1 cellular context compared by ENCODE assay signal in the genomic region with DNA sequence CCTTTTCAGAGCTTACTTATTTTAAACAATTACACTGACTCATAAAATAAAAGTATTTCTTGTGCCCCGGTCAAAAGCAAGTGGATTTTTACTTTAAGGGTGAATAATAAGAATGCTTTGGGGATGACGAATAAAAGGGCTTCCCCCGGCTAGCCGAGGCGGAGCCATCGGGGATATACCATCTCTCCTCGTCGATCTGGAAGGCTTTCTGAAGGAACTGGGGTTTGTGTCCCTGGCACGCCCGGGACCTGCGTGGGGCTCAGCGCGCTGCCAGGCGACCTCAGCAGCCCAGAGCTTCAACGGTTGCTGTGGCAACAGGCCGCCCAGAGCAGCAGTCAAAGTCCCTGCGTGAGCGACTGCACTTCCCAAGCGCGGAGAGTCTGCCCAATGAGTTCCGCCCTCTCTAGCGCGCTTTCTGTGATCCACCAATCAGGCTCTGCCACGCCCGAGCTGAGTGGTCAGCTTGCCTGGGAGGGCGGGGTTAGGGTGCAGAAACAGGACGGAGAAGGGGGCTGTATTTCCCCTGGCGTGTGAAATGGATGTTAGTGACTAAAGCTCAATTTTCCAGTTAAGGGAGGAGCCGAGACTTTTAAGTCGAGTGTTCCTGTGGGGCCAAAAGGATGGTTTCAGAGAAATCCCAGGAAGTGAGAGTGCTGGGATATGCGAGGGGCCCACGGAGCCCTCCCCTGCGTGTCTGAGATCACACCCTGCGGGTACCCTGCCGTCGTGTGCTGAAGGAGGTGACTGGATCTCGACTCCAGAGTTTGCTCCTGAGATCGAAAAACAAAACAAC.
TF ChIP-seq lines count a peak whose summit lies in the region.

No MANE protein-coding gene starts in this region.

TF ChIP-seq in GM12878, 131 proteins besides CTCF, POLR2A, EP300 and RAD21 (continued from another document):
- TF ChIP-seq, protein P1, sequence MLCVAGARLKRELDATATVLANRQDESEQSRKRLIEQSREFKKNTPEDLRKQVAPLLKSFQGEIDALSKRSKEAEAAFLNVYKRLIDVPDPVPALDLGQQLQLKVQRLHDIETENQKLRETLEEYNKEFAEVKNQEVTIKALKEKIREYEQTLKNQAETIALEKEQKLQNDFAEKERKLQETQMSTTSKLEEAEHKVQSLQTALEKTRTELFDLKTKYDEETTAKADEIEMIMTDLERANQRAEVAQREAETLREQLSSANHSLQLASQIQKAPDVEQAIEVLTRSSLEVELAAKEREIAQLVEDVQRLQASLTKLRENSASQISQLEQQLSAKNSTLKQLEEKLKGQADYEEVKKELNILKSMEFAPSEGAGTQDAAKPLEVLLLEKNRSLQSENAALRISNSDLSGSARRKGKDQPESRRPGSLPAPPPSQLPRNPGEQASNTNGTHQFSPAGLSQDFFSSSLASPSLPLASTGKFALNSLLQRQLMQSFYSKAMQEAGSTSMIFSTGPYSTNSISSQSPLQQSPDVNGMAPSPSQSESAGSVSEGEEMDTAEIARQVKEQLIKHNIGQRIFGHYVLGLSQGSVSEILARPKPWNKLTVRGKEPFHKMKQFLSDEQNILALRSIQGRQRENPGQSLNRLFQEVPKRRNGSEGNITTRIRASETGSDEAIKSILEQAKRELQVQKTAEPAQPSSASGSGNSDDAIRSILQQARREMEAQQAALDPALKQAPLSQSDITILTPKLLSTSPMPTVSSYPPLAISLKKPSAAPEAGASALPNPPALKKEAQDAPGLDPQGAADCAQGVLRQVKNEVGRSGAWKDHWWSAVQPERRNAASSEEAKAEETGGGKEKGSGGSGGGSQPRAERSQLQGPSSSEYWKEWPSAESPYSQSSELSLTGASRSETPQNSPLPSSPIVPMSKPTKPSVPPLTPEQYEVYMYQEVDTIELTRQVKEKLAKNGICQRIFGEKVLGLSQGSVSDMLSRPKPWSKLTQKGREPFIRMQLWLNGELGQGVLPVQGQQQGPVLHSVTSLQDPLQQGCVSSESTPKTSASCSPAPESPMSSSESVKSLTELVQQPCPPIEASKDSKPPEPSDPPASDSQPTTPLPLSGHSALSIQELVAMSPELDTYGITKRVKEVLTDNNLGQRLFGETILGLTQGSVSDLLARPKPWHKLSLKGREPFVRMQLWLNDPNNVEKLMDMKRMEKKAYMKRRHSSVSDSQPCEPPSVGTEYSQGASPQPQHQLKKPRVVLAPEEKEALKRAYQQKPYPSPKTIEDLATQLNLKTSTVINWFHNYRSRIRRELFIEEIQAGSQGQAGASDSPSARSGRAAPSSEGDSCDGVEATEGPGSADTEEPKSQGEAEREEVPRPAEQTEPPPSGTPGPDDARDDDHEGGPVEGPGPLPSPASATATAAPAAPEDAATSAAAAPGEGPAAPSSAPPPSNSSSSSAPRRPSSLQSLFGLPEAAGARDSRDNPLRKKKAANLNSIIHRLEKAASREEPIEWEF (IDR thresholded peaks at IDR 0.05; ENCODE audit: insufficient replicate concordance, low read depth, low read length), result no peak
- TF ChIP-seq, protein P2, sequence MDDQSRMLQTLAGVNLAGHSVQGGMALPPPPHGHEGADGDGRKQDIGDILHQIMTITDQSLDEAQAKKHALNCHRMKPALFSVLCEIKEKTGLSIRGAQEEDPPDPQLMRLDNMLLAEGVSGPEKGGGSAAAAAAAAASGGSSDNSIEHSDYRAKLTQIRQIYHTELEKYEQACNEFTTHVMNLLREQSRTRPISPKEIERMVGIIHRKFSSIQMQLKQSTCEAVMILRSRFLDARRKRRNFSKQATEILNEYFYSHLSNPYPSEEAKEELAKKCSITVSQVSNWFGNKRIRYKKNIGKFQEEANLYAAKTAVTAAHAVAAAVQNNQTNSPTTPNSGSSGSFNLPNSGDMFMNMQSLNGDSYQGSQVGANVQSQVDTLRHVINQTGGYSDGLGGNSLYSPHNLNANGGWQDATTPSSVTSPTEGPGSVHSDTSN (IDR thresholded peaks at IDR 0.05; ENCODE audit: insufficient replicate concordance, low read depth, low read length), result peak; percentile 3
- TF ChIP-seq RFX5 (IDR thresholded peaks at IDR 0.05; ENCODE audit: low read depth, low read length) (peak; percentile 90), SIN3A (IDR thresholded peaks at IDR 0.05; ENCODE audit: low read depth, low read length) (peak; percentile 75; the same call in 1 of the 2 replicates), CHD4 (IDR thresholded peaks at IDR 0.05) (no peak), BHLHE40 (IDR thresholded peaks at IDR 0.05; ENCODE audit: borderline replicate concordance in 1 of 2, low read depth in 2 of 2, low read length in 1 of 2) (peak in 1 of 2 experiments; percentile 58; a peak in 2 of 4 replicates), SRF (IDR thresholded peaks at IDR 0.05; ENCODE audit: low read depth in 2 of 2, low read length in 2 of 2) (no peak), ZNF622 (IDR thresholded peaks at IDR 0.05) (no peak), ETV6 (conservative IDR thresholded peaks at IDR 0.05 in 1 of 2, IDR thresholded peaks at IDR 0.05 in 1 of 2; ENCODE audit: borderline replicate concordance in 1 of 2, low read depth in 1 of 2) (no peak), EGR1 (IDR thresholded peaks at IDR 0.05; ENCODE audit: borderline replicate concordance in 1 of 2, low read depth in 2 of 2, low read length in 2 of 2) (peak; percentile 61 to 97)
- TF ChIP-seq, protein P3, sequence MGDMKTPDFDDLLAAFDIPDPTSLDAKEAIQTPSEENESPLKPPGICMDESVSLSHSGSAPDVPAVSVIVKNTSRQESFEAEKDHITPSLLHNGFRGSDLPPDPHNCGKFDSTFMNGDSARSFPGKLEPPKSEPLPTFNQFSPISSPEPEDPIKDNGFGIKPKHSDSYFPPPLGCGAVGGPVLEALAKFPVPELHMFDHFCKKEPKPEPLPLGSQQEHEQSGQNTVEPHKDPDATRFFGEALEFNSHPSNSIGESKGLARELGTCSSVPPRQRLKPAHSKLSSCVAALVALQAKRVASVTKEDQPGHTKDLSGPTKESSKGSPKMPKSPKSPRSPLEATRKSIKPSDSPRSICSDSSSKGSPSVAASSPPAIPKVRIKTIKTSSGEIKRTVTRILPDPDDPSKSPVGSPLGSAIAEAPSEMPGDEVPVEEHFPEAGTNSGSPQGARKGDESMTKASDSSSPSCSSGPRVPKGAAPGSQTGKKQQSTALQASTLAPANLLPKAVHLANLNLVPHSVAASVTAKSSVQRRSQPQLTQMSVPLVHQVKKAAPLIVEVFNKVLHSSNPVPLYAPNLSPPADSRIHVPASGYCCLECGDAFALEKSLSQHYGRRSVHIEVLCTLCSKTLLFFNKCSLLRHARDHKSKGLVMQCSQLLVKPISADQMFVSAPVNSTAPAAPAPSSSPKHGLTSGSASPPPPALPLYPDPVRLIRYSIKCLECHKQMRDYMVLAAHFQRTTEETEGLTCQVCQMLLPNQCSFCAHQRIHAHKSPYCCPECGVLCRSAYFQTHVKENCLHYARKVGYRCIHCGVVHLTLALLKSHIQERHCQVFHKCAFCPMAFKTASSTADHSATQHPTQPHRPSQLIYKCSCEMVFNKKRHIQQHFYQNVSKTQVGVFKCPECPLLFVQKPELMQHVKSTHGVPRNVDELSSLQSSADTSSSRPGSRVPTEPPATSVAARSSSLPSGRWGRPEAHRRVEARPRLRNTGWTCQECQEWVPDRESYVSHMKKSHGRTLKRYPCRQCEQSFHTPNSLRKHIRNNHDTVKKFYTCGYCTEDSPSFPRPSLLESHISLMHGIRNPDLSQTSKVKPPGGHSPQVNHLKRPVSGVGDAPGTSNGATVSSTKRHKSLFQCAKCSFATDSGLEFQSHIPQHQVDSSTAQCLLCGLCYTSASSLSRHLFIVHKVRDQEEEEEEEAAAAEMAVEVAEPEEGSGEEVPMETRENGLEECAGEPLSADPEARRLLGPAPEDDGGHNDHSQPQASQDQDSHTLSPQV (IDR thresholded peaks at IDR 0.05), result no peak
- TF ChIP-seq, protein P4, sequence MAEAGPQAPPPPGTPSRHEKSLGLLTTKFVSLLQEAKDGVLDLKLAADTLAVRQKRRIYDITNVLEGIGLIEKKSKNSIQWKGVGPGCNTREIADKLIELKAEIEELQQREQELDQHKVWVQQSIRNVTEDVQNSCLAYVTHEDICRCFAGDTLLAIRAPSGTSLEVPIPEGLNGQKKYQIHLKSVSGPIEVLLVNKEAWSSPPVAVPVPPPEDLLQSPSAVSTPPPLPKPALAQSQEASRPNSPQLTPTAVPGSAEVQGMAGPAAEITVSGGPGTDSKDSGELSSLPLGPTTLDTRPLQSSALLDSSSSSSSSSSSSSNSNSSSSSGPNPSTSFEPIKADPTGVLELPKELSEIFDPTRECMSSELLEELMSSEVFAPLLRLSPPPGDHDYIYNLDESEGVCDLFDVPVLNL (IDR thresholded peaks at IDR 0.05; ENCODE audit: low read depth, low read length), result peak; percentile 72
